ENCODE assay signal across 25 cellular contexts in genomic region chr16:54443839-54444238, GRCh38.
DNase-seq lines count a peak whose midpoint lies in the region; ATAC-seq and TF ChIP-seq lines count a peak whose summit lies in the region.
"Had no signal": no experiment of that assay in that cellular context is flagged by ENCODE, and none has a peak within 500 bp of the region (broad histone marks: within the 10 kb centered on the region; RNA-seq: fewer than 3 reads in every experiment).

No MANE protein-coding gene starts in this region.

- H3K4me2 ChIP-seq in BLaER1 (no peak overlapping the region), trophoblast cell (ENCODE audit: low read length) (no peak overlapping the region)
- H3K4me2 ChIP-seq: A549 had no signal

- no peaks in the 10 kb centered on the region for H3K9me3 Mint-ChIP-seq in osteocyte (ENCODE audit: unreplicated experiment)

- no peak overlapping the region for H3K4ac ChIP-seq in trophoblast cell (ENCODE audit: low read depth, low read length)

- no peak overlapping the region for H2BK120ac ChIP-seq in trophoblast cell (ENCODE audit: insufficient read depth, low read length, poor library complexity)

- H4K20me1 ChIP-seq in BLaER1, result no peaks in the 10 kb centered on the region

- H3K9me3 ChIP-seq in BLaER1, result peaks cover 33% of the 10 kb centered on the region
- H3K9me3 ChIP-seq in liver (ENCODE audit: control insufficient read depth in 4 of 4, low read length in 3 of 4), result no peaks in the 10 kb centered on the region
- no peaks in the 10 kb centered on the region for H3K9me3 ChIP-seq in trophoblast cell (ENCODE audit: insufficient read depth, low read depth, low read length)
- H3K9me3 ChIP-seq: A549 had no signal

- H3K4me1 Mint-ChIP-seq in osteocyte (ENCODE audit: unreplicated experiment), result peaks cover 29% of the 10 kb centered on the region
- H3K4me1 Mint-ChIP-seq: B cell; CD14-positive monocyte; CD4-positive, alpha-beta memory T cell; CD4-positive, CD25-positive, alpha-beta regulatory T cell; CD8-positive, alpha-beta memory T cell had no signal

- WGBS in liver, result 35% methylated on average over 1 of the region's 1 CpG
- WGBS in trophoblast cell (ENCODE audit: extremely low coverage, insufficient coverage, insufficient read length), result no CpG with 5 or more reads among the region's 1 CpG

- TF ChIP-seq CTCF in liver (IDR thresholded peaks at IDR 0.05; ENCODE audit: low read depth, low read length, missing input control) (no peak), osteocyte (IDR thresholded peaks at IDR 0.05) (no peak)

- H3K27ac ChIP-seq in BLaER1 (no peak overlapping the region), liver (ENCODE audit: low read depth in 1 of 2, low read length in 2 of 2) (no peak overlapping the region), trophoblast cell (ENCODE audit: low read depth, low read length) (no peak overlapping the region)
- H3K27ac ChIP-seq: 22Rv1, A549 had no signal

- peak in 1 of 2 donors; percentile 39 for TF ChIP-seq RAD21 in liver (IDR thresholded peaks at IDR 0.05)

- H3K9ac ChIP-seq in BLaER1 (no peak overlapping the region), liver (ENCODE audit: low read depth in 1 of 2, low read length in 2 of 2) (no peak overlapping the region), trophoblast cell (ENCODE audit: low read length) (peak overlapping the region; percentile 25)

- H2BK5ac ChIP-seq in trophoblast cell (ENCODE audit: low read depth, low read length, poor library complexity), result no peak overlapping the region

- no peaks in the 10 kb centered on the region for H3K79me1 ChIP-seq in trophoblast cell (ENCODE audit: low read length)

- H2AK5ac ChIP-seq in trophoblast cell (ENCODE audit: low read length), result no peak overlapping the region

- H3K27me3 ChIP-seq in BLaER1 (no peaks in the 10 kb centered on the region), liver (ENCODE audit: control insufficient read depth in 4 of 4, insufficient read depth in 4 of 4, low read length in 3 of 4) (no peaks in the 10 kb centered on the region), trophoblast cell (ENCODE audit: insufficient read depth, low read length) (no peaks in the 10 kb centered on the region)

- H4K8ac ChIP-seq in trophoblast cell (ENCODE audit: low read depth, low read length), result no peak overlapping the region

- H3K23ac ChIP-seq in trophoblast cell (ENCODE audit: low read length), result no peak overlapping the region

- H2BK12ac ChIP-seq in trophoblast cell (ENCODE audit: low read length), result no peak overlapping the region

- H4K91ac ChIP-seq in trophoblast cell (ENCODE audit: low read depth, low read length), result no peak overlapping the region

- H3K14ac ChIP-seq in trophoblast cell (ENCODE audit: low read length), result no peak overlapping the region

- no peak overlapping the region for H3K18ac ChIP-seq in trophoblast cell (ENCODE audit: low read length)

- H3K36me3 Mint-ChIP-seq in osteocyte (ENCODE audit: unreplicated experiment), result peaks cover 2% of the 10 kb centered on the region
- H3K36me3 Mint-ChIP-seq: CD14-positive monocyte; CD4-positive, alpha-beta memory T cell; CD4-positive, CD25-positive, alpha-beta regulatory T cell; CD8-positive, alpha-beta memory T cell had no signal

- peaks cover 11% of the 10 kb centered on the region for H3K27me3 Mint-ChIP-seq in osteocyte (ENCODE audit: unreplicated experiment)
- H3K27me3 Mint-ChIP-seq: B cell had no signal

- no peak overlapping the region for H4K12ac ChIP-seq in trophoblast cell (ENCODE audit: low read depth, low read length)

- DNase-seq in left lobe of liver (ENCODE audit: low spot score) (peak; percentile 68), trophoblast cell (no peak), HUDEP-2 (lab: John Stamatoyannopoulos, UW; ENCODE audit: unreplicated experiment in 76 of 76) (no peak), SHP77 (lab: John Stamatoyannopoulos, UW) (no peak), osteocyte (ENCODE audit: extremely low spot score, unreplicated experiment) (no peak)
- DNase-seq: AML-193; C1 segment of cervical spinal cord; CD4-positive, alpha-beta memory T cell; CD4-positive, CD25-positive, alpha-beta regulatory T cell; CD8-positive, alpha-beta memory T cell; COR-L47; DMS 273 treated with DMSO at 0.1 percent for 48 hours; DMS153; DMS53; DMS79; DND-41; EL; GDM1 had no signal

- peak; percentile 95 for ATAC-seq in left lobe of liver
- ATAC-seq: A549, GM12878 had no signal

- H2AFZ ChIP-seq in trophoblast cell (ENCODE audit: insufficient read depth, low read length, poor library complexity), result no peak overlapping the region

- H3K4me1 ChIP-seq in BLaER1 (peaks cover 34% of the 10 kb centered on the region), liver (ENCODE audit: control insufficient read depth in 4 of 4, insufficient read depth in 4 of 4, low read length in 3 of 4) (peaks cover 0 to 12% (median 5%) of the 10 kb centered on the region in 4 donors), trophoblast cell (ENCODE audit: control insufficient read depth in 1 of 2, insufficient read depth in 2 of 2, low read length in 2 of 2) (peaks cover 0 to 4% of the 10 kb centered on the region in 2 experiments)

- no peak overlapping the region for H3K4me3 Mint-ChIP-seq in osteocyte (ENCODE audit: unreplicated experiment)
- H3K4me3 Mint-ChIP-seq: B cell; CD14-positive monocyte; CD4-positive, alpha-beta memory T cell; CD4-positive, CD25-positive, alpha-beta regulatory T cell; CD8-positive, alpha-beta memory T cell had no signal

- H3K79me2 ChIP-seq in trophoblast cell (ENCODE audit: control insufficient read depth, insufficient read depth, low read length, poor library complexity), result no peaks in the 10 kb centered on the region

- no peaks in the 10 kb centered on the region for H3K36me3 ChIP-seq in BLaER1
- H3K36me3 ChIP-seq in liver (ENCODE audit: control insufficient read depth in 4 of 4, insufficient read depth in 3 of 4, low read depth in 1 of 4, low read length in 3 of 4), result peaks cover 0 to 1% (median 0%) of the 10 kb centered on the region in 4 donors
- no peaks in the 10 kb centered on the region for H3K36me3 ChIP-seq in trophoblast cell (ENCODE audit: control insufficient read depth in 1 of 2, insufficient read depth in 2 of 2, low read length in 2 of 2)

- H3K27ac Mint-ChIP-seq in osteocyte (ENCODE audit: unreplicated experiment), result no peak overlapping the region
- H3K27ac Mint-ChIP-seq: B cell; CD14-positive monocyte; CD4-positive, alpha-beta memory T cell; CD4-positive, CD25-positive, alpha-beta regulatory T cell; CD8-positive, alpha-beta memory T cell had no signal

- H3K4me3 ChIP-seq in BLaER1 (peak overlapping the region; percentile 20; the same call in 1 of the 2 replicates), liver (ENCODE audit: low read depth in 1 of 3, low read length in 3 of 3) (no peak overlapping the region), trophoblast cell (ENCODE audit: low read depth, low read length) (no peak overlapping the region)
- H3K4me3 ChIP-seq: A549, GM12878 had no signal

TF ChIP-seq in liver, 16 proteins besides CTCF, POLR2A, EP300 and RAD21:
- TF ChIP-seq JUND (IDR thresholded peaks at IDR 0.05), result peak in 1 of 2 donors; percentile 70
- TF ChIP-seq REST (IDR thresholded peaks at IDR 0.05), result peak; percentile 39
- peak in 1 of 2 donors; percentile 48 for TF ChIP-seq RXRA (IDR thresholded peaks at IDR 0.05)
- TF ChIP-seq FOXA1 (IDR thresholded peaks at IDR 0.05), result peak; percentile 27
- no peak for TF ChIP-seq GABPA (IDR thresholded peaks at IDR 0.05 in 1 of 2, conservative IDR thresholded peaks at IDR 0.05 in 1 of 2)
- TF ChIP-seq YY1 (IDR thresholded peaks at IDR 0.05), result peak; percentile 18
- peak; percentile 39 to 86 for TF ChIP-seq HNF4A (conservative IDR thresholded peaks at IDR 0.05)
- no peak for TF ChIP-seq ZBTB33 (IDR thresholded peaks at IDR 0.05)
- peak; percentile 29 for TF ChIP-seq FOXA2 (IDR thresholded peaks at IDR 0.05)
